8 cellular contexts compared by ENCODE assay signal in genomic region chr4:22962186-22962786, GRCh38.
A peak's percentile ranks its signal among the peaks of the same experiment; 100 is the strongest.
DNase-seq lines count a peak whose midpoint lies in the region; TF ChIP-seq lines count a peak whose summit lies in the region.

No MANE protein-coding gene starts in this region.

- H3K27me3 ChIP-seq in brain microvascular endothelial cell (replicated peaks) = no peaks in the 10 kb centered on the region

- peak; percentile 50; the same call in 1 of the 2 replicates for TF ChIP-seq CTCF in LNCAP (IDR thresholded peaks at IDR 0.05)
- peak; percentile 56 for TF ChIP-seq CTCF in brain microvascular endothelial cell (IDR thresholded peaks at IDR 0.05; ENCODE audit: low read depth, low read length, missing control alignments)

- in situ Hi-C loops in brain microvascular endothelial cell (cut with HindIII; ENCODE audit: low pct_ligation_motif_present, low sequenced_read_pairs) = no loop called here

- DNase-seq in Daoy (ENCODE audit: low read depth) (peak; percentile 8), brain microvascular endothelial cell (peak; percentile 7), myocyte (ENCODE audit: low read depth) (peak; percentile 73), NCI-H146 treated with DMSO at 0.1 percent for 48 hours (lab: John Stamatoyannopoulos, UW; ENCODE audit: unreplicated experiment) (no peak), dermis blood vessel endothelial cell (no peak), NCI-H1105 (lab: John Stamatoyannopoulos, UW) (no peak)
- no peak for DNase-seq in stimulated activated CD4-positive, alpha-beta T cell treated with anti-CD3 and anti-CD28 coated beads, Interleukin-2, amount 100 ng/mL, for 48 hours

- no peaks in the 10 kb centered on the region for H3K36me3 ChIP-seq in brain microvascular endothelial cell (replicated peaks)

- H3K4me3 ChIP-seq in brain microvascular endothelial cell (ENCODE audit: low read depth, low read length) = no peak overlapping the region

- H3K27ac ChIP-seq in brain microvascular endothelial cell = no peak overlapping the region

Comparison
In these comparisons a context has a peak if more than half of its experiments do, and no peak if none do; other contexts are left out.
1. DNase-seq: peak in Daoy (single experiment), brain microvascular endothelial cell (single experiment) and myocyte (single experiment); none in NCI-H146 treated with DMSO at 0.1 percent for 48 hours (single experiment), stimulated activated CD4-positive, alpha-beta T cell treated with anti-CD3 and anti-CD28 coated beads, Interleukin-2, amount 100 ng/mL, for 48 hours (0 of 2), dermis blood vessel endothelial cell (single experiment) and NCI-H1105 (single experiment).